ENCODE assay signal across 19 cellular contexts in genomic region chr7:125648543-125648942, GRCh38.
DNase-seq lines count a peak whose midpoint lies in the region; ATAC-seq and TF ChIP-seq lines count a peak whose summit lies in the region.
"Had no signal": no experiment of that assay in that cellular context is flagged by ENCODE, and none has a peak within 500 bp of the region (broad histone marks: within the 10 kb centered on the region; RNA-seq: fewer than 3 reads in every experiment).

No MANE protein-coding gene starts in this region.

- no peaks in the 10 kb centered on the region for H4K20me1 ChIP-seq in GM23338 (replicated peaks; ENCODE audit: insufficient read depth)
- H4K20me1 ChIP-seq: BLaER1 treated with 17β-estradiol and CSF1 and Interleukin-3, amounts not matched to agents 10 nM and 100 nM had no signal

- no peaks in the 10 kb centered on the region for H3K4me1 ChIP-seq in GM23338 (ENCODE audit: insufficient read depth)

- ATAC-seq in GM23338 (no peak), HG03095 (IDR thresholded peaks at IDR 0.05; ENCODE audit: unreplicated experiment) (no peak)
- ATAC-seq: HCT116, HepG2 had no signal

- no peak overlapping the region for H3K4me2 ChIP-seq in GM23338
- H3K4me2 ChIP-seq: BLaER1 treated with 17β-estradiol and CSF1 and Interleukin-3, amounts not matched to agents 10 nM and 100 nM had no signal

- no peaks in the 10 kb centered on the region for H3K79me2 ChIP-seq in GM23338 (replicated peaks; ENCODE audit: insufficient read depth)

- no peaks in the 10 kb centered on the region for H3K36me3 Mint-ChIP-seq in GM23338 (ENCODE audit: low read depth)
- H3K36me3 Mint-ChIP-seq: CD4-positive, CD25-positive, alpha-beta regulatory T cell; CD8-positive, alpha-beta memory T cell; IgD-negative memory B cell had no signal

- DNase-seq in GM23338 (ENCODE audit: low spot score) (no peak), epithelial cell of esophagus (ENCODE audit: low read depth) (peak; percentile 5), cerebellar cortex (ENCODE audit: low spot score) (no peak), SIG-M5 treated with dmso at 0.1 percent for 504 hours (lab: John Stamatoyannopoulos, UW; ENCODE audit: unreplicated experiment) (no peak), foreskin melanocyte (no peak)
- DNase-seq: CD4-positive, CD25-positive, alpha-beta regulatory T cell; CD8-positive, alpha-beta memory T cell; COR-L47; GOT3; H7; HFFc6 had no signal

- H3K27ac ChIP-seq in 22Rv1 (peak overlapping the region; percentile 98), GM23338 (ENCODE audit: low read depth) (no peak overlapping the region), VCaP (peak overlapping the region; percentile 88)
- H3K27ac ChIP-seq: BLaER1 treated with 17β-estradiol and CSF1 and Interleukin-3, amounts not matched to agents 10 nM and 100 nM had no signal

- H3K9me2 ChIP-seq in GM23338 (ENCODE audit: insufficient read depth) = no peaks in the 10 kb centered on the region

- peaks cover 17% of the 10 kb centered on the region; the same call in 2 of the 3 replicates for H3K4me1 Mint-ChIP-seq in GM23338
- H3K4me1 Mint-ChIP-seq: B cell; CD4-positive, CD25-positive, alpha-beta regulatory T cell; CD8-positive, alpha-beta memory T cell; IgD-negative memory B cell had no signal

- peak overlapping the region; percentile 70 for H3K27ac Mint-ChIP-seq in GM23338
- H3K27ac Mint-ChIP-seq: B cell; CD8-positive, alpha-beta memory T cell; HFFc6; IgD-negative memory B cell had no signal

- no peaks in the 10 kb centered on the region for H3F3A ChIP-seq in GM23338 (replicated peaks; ENCODE audit: low read depth)

- H3K27me3 Mint-ChIP-seq in GM23338 (ENCODE audit: insufficient read depth, low read depth, poor library complexity) = no peaks in the 10 kb centered on the region
- H3K27me3 Mint-ChIP-seq: B cell; CD4-positive, CD25-positive, alpha-beta regulatory T cell; CD8-positive, alpha-beta memory T cell; IgD-negative memory B cell had no signal

- no peaks in the 10 kb centered on the region for H3K27me3 ChIP-seq in GM23338 (ENCODE audit: insufficient read depth)
- H3K27me3 ChIP-seq: BLaER1 treated with 17β-estradiol and CSF1 and Interleukin-3, amounts not matched to agents 10 nM and 100 nM had no signal

- H2AFZ ChIP-seq in GM23338 = no peak overlapping the region

- H3K36me3 ChIP-seq in GM23338 (ENCODE audit: insufficient read depth) = no peaks in the 10 kb centered on the region
- H3K36me3 ChIP-seq: BLaER1 treated with 17β-estradiol and CSF1 and Interleukin-3, amounts not matched to agents 10 nM and 100 nM had no signal

- TF ChIP-seq CTCF in 22Rv1 (IDR thresholded peaks at IDR 0.05) (no peak), GM23338 (conservative IDR thresholded peaks at IDR 0.05; ENCODE audit: low read depth in 2 of 2) (no peak), VCaP (conservative IDR thresholded peaks at IDR 0.05) (no peak), epithelial cell of esophagus (IDR thresholded peaks at IDR 0.05; ENCODE audit: insufficient read depth, low read depth, low read length, missing control alignments) (no peak)

- H3K9me3 Mint-ChIP-seq in GM23338 = no peaks in the 10 kb centered on the region

- H3K4me3 ChIP-seq in GM23338 (no peak overlapping the region), epithelial cell of esophagus (ENCODE audit: low read length) (no peak overlapping the region)
- H3K4me3 ChIP-seq: BLaER1 treated with 17β-estradiol and CSF1 and Interleukin-3, amounts not matched to agents 10 nM and 100 nM had no signal

- no peak overlapping the region for H3K4me3 Mint-ChIP-seq in GM23338
- H3K4me3 Mint-ChIP-seq: B cell; CD4-positive, CD25-positive, alpha-beta regulatory T cell; CD8-positive, alpha-beta memory T cell; HFFc6; IgD-negative memory B cell had no signal

TF ChIP-seq in GM23338, 12 proteins besides CTCF, POLR2A, EP300 and RAD21 (continues in another document):
- TF ChIP-seq ZNF114 (CRISPR knock-in tag; IDR thresholded peaks at IDR 0.05) (no peak), EZH2 (IDR thresholded peaks at IDR 0.05; ENCODE audit: low read depth, unreplicated experiment) (no peak), CREB1 (CRISPR knock-in tag; IDR thresholded peaks at IDR 0.05; ENCODE audit: low read depth) (no peak), ZNF331 (CRISPR knock-in tag; IDR thresholded peaks at IDR 0.05; ENCODE audit: low read depth) (no peak), REST (IDR thresholded peaks at IDR 0.05; ENCODE audit: unreplicated experiment) (no peak), POLR2AphosphoS5 (IDR thresholded peaks at IDR 0.05; ENCODE audit: low read depth) (no peak), ZNF462 (CRISPR knock-in tag; IDR thresholded peaks at IDR 0.05) (no peak), STAT1 (IDR thresholded peaks at IDR 0.05; ENCODE audit: unreplicated experiment) (no peak)
